2 cellular contexts compared by ENCODE assay signal in the genomic region with DNA sequence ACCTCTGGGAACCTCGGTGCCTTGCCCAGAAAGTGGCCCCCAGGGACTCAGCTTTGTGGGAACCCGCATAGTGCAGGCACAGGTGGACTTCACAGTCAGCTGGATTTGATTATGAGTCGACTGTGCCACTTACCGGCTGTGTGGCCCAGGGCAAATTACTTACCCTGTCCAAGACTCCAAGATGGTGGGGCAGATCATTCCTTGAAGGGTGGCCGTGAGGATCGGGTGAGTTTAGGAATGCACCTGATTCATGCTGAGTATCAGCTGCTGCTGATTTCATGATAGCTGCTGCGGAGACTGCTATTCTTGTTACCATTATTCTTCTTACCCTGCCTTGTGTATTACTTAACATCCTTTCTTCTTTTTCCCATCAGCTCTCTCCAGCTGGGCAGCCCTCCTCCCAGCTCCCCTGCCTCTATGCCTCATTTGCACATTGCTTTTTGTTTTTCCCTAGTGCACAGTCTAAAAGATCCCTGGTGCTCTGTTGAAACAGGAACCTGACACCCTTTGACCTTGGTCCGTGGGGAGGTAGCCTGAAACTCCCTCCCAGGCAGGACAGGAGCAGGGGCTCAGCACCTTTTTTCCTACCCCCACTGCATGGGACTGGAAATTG.
TF ChIP-seq lines count a peak whose summit lies in the region.

No MANE protein-coding gene starts in this region.

TF ChIP-seq in HEK293, 187 proteins besides CTCF, POLR2A, EP300 and RAD21 (continued from another document):
- no peak for TF ChIP-seq SCRT1 (tag by site-specific recombination; IDR thresholded peaks at IDR 0.05; ENCODE audit: borderline replicate concordance)
- 0 out of 2 replicates have a peak, but pooled peaks have one; percentile 16 for TF ChIP-seq ZNF600 (tag by site-specific recombination; IDR thresholded peaks at IDR 0.05)
- no peak for TF ChIP-seq WT1 (tag by site-specific recombination; IDR thresholded peaks at IDR 0.05)
- TF ChIP-seq, protein P1, sequence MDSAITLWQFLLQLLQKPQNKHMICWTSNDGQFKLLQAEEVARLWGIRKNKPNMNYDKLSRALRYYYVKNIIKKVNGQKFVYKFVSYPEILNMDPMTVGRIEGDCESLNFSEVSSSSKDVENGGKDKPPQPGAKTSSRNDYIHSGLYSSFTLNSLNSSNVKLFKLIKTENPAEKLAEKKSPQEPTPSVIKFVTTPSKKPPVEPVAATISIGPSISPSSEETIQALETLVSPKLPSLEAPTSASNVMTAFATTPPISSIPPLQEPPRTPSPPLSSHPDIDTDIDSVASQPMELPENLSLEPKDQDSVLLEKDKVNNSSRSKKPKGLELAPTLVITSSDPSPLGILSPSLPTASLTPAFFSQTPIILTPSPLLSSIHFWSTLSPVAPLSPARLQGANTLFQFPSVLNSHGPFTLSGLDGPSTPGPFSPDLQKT (IDR thresholded peaks at IDR 0.05; ENCODE audit: borderline replicate concordance, low read depth, low read length), result no peak
- TF ChIP-seq MYNN (tag by site-specific recombination; IDR thresholded peaks at IDR 0.05; ENCODE audit: borderline replicate concordance), result no peak
- TF ChIP-seq ZNF791 (tag by site-specific recombination; IDR thresholded peaks at IDR 0.05), result no peak
- no peak for TF ChIP-seq ZNF510 (tag by site-specific recombination; IDR thresholded peaks at IDR 0.05; ENCODE audit: insufficient replicate concordance)
- TF ChIP-seq OSR2 (tag by site-specific recombination; IDR thresholded peaks at IDR 0.05), result no peak
- no peak for TF ChIP-seq SETDB1 (IDR thresholded peaks at IDR 0.05; ENCODE audit: insufficient read length, low read length)
- peak; percentile 89 for TF ChIP-seq GLIS1 (tag by site-specific recombination; IDR thresholded peaks at IDR 0.05)
- TF ChIP-seq ZNF776 (tag by site-specific recombination; IDR thresholded peaks at IDR 0.05; ENCODE audit: borderline replicate concordance), result no peak
- TF ChIP-seq, protein P2, sequence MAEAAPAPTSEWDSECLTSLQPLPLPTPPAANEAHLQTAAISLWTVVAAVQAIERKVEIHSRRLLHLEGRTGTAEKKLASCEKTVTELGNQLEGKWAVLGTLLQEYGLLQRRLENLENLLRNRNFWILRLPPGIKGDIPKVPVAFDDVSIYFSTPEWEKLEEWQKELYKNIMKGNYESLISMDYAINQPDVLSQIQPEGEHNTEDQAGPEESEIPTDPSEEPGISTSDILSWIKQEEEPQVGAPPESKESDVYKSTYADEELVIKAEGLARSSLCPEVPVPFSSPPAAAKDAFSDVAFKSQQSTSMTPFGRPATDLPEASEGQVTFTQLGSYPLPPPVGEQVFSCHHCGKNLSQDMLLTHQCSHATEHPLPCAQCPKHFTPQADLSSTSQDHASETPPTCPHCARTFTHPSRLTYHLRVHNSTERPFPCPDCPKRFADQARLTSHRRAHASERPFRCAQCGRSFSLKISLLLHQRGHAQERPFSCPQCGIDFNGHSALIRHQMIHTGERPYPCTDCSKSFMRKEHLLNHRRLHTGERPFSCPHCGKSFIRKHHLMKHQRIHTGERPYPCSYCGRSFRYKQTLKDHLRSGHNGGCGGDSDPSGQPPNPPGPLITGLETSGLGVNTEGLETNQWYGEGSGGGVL (tag by site-specific recombination; IDR thresholded peaks at IDR 0.05), result no peak
- no peak for TF ChIP-seq GLI4 (tag by site-specific recombination; IDR thresholded peaks at IDR 0.05)
- TF ChIP-seq ZIC2 (tag by site-specific recombination; IDR thresholded peaks at IDR 0.05), result peak; percentile 64
- no peak for TF ChIP-seq ZNF239 (tag by site-specific recombination; IDR thresholded peaks at IDR 0.05)

TF ChIP-seq in SK-N-SH treated with all-trans-retinoic acid at 6 μM for 48 hours, 23 proteins besides CTCF, POLR2A, EP300 and RAD21 (continued from another document):
- no peak for TF ChIP-seq CSRNP3 (CRISPR knock-in tag; IDR thresholded peaks at IDR 0.05)
- TF ChIP-seq ZNF70 (CRISPR knock-in tag; IDR thresholded peaks at IDR 0.05), result no peak
- TF ChIP-seq ISL1 (CRISPR knock-in tag; IDR thresholded peaks at IDR 0.05), result no peak
- TF ChIP-seq TSHZ2 (CRISPR knock-in tag; IDR thresholded peaks at IDR 0.05), result no peak
- TF ChIP-seq, protein P3, sequence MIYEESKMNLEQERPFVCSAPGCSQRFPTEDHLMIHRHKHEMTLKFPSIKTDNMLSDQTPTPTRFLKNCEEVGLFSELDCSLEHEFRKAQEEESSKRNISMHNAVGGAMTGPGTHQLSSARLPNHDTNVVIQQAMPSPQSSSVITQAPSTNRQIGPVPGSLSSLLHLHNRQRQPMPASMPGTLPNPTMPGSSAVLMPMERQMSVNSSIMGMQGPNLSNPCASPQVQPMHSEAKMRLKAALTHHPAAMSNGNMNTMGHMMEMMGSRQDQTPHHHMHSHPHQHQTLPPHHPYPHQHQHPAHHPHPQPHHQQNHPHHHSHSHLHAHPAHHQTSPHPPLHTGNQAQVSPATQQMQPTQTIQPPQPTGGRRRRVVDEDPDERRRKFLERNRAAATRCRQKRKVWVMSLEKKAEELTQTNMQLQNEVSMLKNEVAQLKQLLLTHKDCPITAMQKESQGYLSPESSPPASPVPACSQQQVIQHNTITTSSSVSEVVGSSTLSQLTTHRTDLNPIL (CRISPR knock-in tag; IDR thresholded peaks at IDR 0.05; ENCODE audit: low read depth), result no peak
- no peak for TF ChIP-seq GLIS3 (CRISPR knock-in tag; IDR thresholded peaks at IDR 0.05)
TF ChIP-seq in SK-N-SH treated with all-trans-retinoic acid at 6 μM for 48 hours: peak in this region for 0.
